24 cellular contexts compared by ENCODE assay signal in genomic region chr5:6394429-6395101, GRCh38. TPM values are rescaled to one million over a fixed set of nuclear protein-coding genes. Genes with fewer than 3 reads are reported as not detected.
DNase-seq lines count a peak whose midpoint lies in the region; ATAC-seq, FAIRE-seq and TF ChIP-seq lines count a peak whose summit lies in the region.
"Had no signal": no experiment of that assay in that cellular context is flagged by ENCODE, and none has a peak within 500 bp of the region (broad histone marks: within the 10 kb centered on the region; RNA-seq: fewer than 3 reads in every experiment).

No MANE protein-coding gene starts in this region.

- ATAC-seq in stimulated activated naive CD8-positive, alpha-beta T cell treated with anti-CD3 and anti-CD28 coated beads, Interleukin-15, amount 100 ng/mL, for 72 hours: no peak
- no peak for ATAC-seq in GM21447 (IDR thresholded peaks at IDR 0.05; ENCODE audit: unreplicated experiment)
- ATAC-seq: CD8-positive, alpha-beta T cell had no signal

- TF ChIP-seq POLR2A in vagina (IDR thresholded peaks at IDR 0.05): no peak

- no peaks in the 10 kb centered on the region for H3K9me3 ChIP-seq in vagina
- H3K9me3 ChIP-seq: BLaER1, Caco-2 had no signal

- H3K4me1 ChIP-seq in vagina: no peaks in the 10 kb centered on the region
- H3K4me1 ChIP-seq: BLaER1, Caco-2 had no signal

- no peaks in the 10 kb centered on the region for H3K27me3 ChIP-seq in bronchial epithelial cell (ENCODE audit: control insufficient read depth, insufficient read depth, low read length)
- no peaks in the 10 kb centered on the region for H3K27me3 ChIP-seq in vagina
- H3K27me3 ChIP-seq: BLaER1 had no signal

- peaks cover 12% of the 10 kb centered on the region for H3K4me1 Mint-ChIP-seq in stimulated activated naive CD8-positive, alpha-beta T cell treated with anti-CD3 and anti-CD28 coated beads, Interleukin-15, amount 100 ng/mL, for 72 hours

- H3K27ac Mint-ChIP-seq in stimulated activated naive CD8-positive, alpha-beta T cell treated with anti-CD3 and anti-CD28 coated beads, Interleukin-15, amount 100 ng/mL, for 72 hours: no peak overlapping the region
- H3K27ac Mint-ChIP-seq: B cell; CD4-positive, CD25-positive, alpha-beta regulatory T cell; CD8-positive, alpha-beta T cell had no signal

- TF ChIP-seq CTCF in bronchial epithelial cell (IDR thresholded peaks at IDR 0.05; ENCODE audit: insufficient read depth, low read length, severe bottlenecking) (no peak), vagina (IDR thresholded peaks at IDR 0.05) (no peak)

- no peak overlapping the region for H3K4me3 ChIP-seq in bronchial epithelial cell (ENCODE audit: low read depth, low read length)
- H3K4me3 ChIP-seq in vagina: no peak overlapping the region
- H3K4me3 ChIP-seq: BLaER1, GM23248 had no signal

- H3K4me3 Mint-ChIP-seq in stimulated activated naive CD8-positive, alpha-beta T cell treated with anti-CD3 and anti-CD28 coated beads, Interleukin-15, amount 100 ng/mL, for 72 hours: no peak overlapping the region
- H3K4me3 Mint-ChIP-seq: B cell; CD4-positive, CD25-positive, alpha-beta regulatory T cell; CD8-positive, alpha-beta T cell had no signal

- FAIRE-seq in bronchial epithelial cell (lab: Jason Lieb, UNC): peak; percentile 47
- FAIRE-seq: A204.1, G401.6, GM12892, H1 had no signal

- peaks cover 16% of the 10 kb centered on the region for H3K27me3 Mint-ChIP-seq in stimulated activated naive CD8-positive, alpha-beta T cell treated with anti-CD3 and anti-CD28 coated beads, Interleukin-15, amount 100 ng/mL, for 72 hours

- no peak overlapping the region for H3K27ac ChIP-seq in vagina
- H3K27ac ChIP-seq: 22Rv1, BLaER1, C4-2B, GM23248 had no signal

- H3K9me3 Mint-ChIP-seq in stimulated activated naive CD8-positive, alpha-beta T cell treated with anti-CD3 and anti-CD28 coated beads, Interleukin-15, amount 100 ng/mL, for 72 hours: peaks cover 0 to 17% of the 10 kb centered on the region in 2 donors
- H3K9me3 Mint-ChIP-seq: CD8-positive, alpha-beta T cell had no signal

- H3K36me3 ChIP-seq in bronchial epithelial cell (ENCODE audit: control insufficient read depth, insufficient read depth, low read length): no peaks in the 10 kb centered on the region
- H3K36me3 ChIP-seq in vagina: no peaks in the 10 kb centered on the region
- H3K36me3 ChIP-seq: BLaER1 had no signal

- DNase-seq in activated effector memory CD4-positive, alpha-beta T cell treated with anti-CD3 and anti-CD28 coated beads, Interleukin-2, amount 50 U/mL, for 16 hours: peak; percentile 41
- no peak for DNase-seq in activated effector memory CD4-positive, alpha-beta T cell treated with Interleukin-2 at 50 U/mL for 16 hours
- no peak for DNase-seq in bronchial epithelial cell (ENCODE audit: low read depth)
- peak; percentile 42 for DNase-seq in islet precursor cell
- peak; percentile 70 for DNase-seq in vagina (ENCODE audit: extremely low spot score in 2 of 2)
- no peak for DNase-seq in stimulated activated naive CD8-positive, alpha-beta T cell treated with anti-CD3 and anti-CD28 coated beads, Interleukin-15, amount 100 ng/mL, for 72 hours
- no peak for DNase-seq in NCI-H2029 treated with DMSO at 0.1 percent for 48 hours (lab: John Stamatoyannopoulos, UW)
- DNase-seq: Caco-2; CD4-positive, CD25-positive, alpha-beta regulatory T cell; CD8-positive, alpha-beta T cell; DMS153; DND-41; GM23248; H7; HCEC 1CT had no signal

- intact Hi-C loops in vagina (cut with DNase I): no loop called here

RNA-seq across cellular contexts. Expression of gene MED10, which starts 16.2 kb away (rescaled TPM):
- total RNA-seq in bronchial epithelial cell (13.2 and 16.3 TPM in 2 replicates), vagina (32.7 TPM)

RNA-seq across cellular contexts. Expression of gene UBE2QL1, which starts 54.1 kb away (rescaled TPM):
- total RNA-seq in bronchial epithelial cell (not detected in 2 replicates), vagina (2.5 TPM)
- total RNA-seq: Caco-2; CD4-positive, CD25-positive, alpha-beta regulatory T cell; GM23248 had no signal

Comparison
In these comparisons a context has a peak if more than half of its experiments do, and no peak if none do; other contexts are left out.
1. DNase-seq: peak in activated effector memory CD4-positive, alpha-beta T cell treated with anti-CD3 and anti-CD28 coated beads, Interleukin-2, amount 50 U/mL, for 16 hours (single experiment), islet precursor cell (single experiment) and vagina (2 of 2); none in activated effector memory CD4-positive, alpha-beta T cell treated with Interleukin-2 at 50 U/mL for 16 hours (single experiment), bronchial epithelial cell (single experiment), stimulated activated naive CD8-positive, alpha-beta T cell treated with anti-CD3 and anti-CD28 coated beads, Interleukin-15, amount 100 ng/mL, for 72 hours (0 of 2) and NCI-H2029 treated with DMSO at 0.1 percent for 48 hours (single experiment).